In the genomic region with DNA sequence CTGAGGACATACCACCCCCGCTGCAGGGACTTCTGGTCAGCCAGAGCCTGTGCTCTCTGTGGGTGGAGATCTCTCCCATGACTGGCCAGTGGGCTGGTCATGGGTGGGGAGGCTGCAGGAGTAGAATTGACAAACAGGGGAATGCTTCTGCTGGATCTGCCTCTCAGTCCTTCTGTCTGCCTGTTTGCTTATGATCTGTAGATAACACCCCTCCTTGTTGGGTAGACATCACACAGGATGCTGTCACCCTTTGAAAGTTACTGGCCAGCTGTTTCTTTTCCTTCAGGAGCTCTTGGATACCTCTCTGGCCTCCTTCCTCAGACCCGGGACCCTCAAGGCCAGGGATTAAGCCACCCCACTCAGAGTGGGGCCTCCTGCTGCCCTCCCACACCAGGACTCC, we compare ENCODE assay signal across 18 cellular contexts. TPM values are rescaled to one million over a fixed set of nuclear protein-coding genes. Genes with fewer than 3 reads are reported as not detected.
DNase-seq lines count a peak whose midpoint lies in the region; ATAC-seq and TF ChIP-seq lines count a peak whose summit lies in the region.
"Had no signal": no experiment of that assay in that cellular context is flagged by ENCODE, and none has a peak within 500 bp of the region (broad histone marks: within the 10 kb centered on the region; RNA-seq: fewer than 3 reads in every experiment).

No MANE protein-coding gene starts in this region.

- WGBS in neuronal stem cell (ENCODE audit: extremely low coverage in 2 of 2, insufficient read length in 2 of 2, insufficient replicate concordance in 1 of 2), 2 donors, result no CpG with 5 or more reads among the region's 2 CpGs

- peaks cover 4% of the 10 kb centered on the region for H3K27me3 Mint-ChIP-seq in endothelial cell (ENCODE audit: unreplicated experiment)

- peaks cover 0 to 5% of the 10 kb centered on the region in 2 donors for H3K36me3 ChIP-seq in neuronal stem cell (replicated peaks in 1 of 2; ENCODE audit: control insufficient read depth in 2 of 2, insufficient read depth in 2 of 2, low read length in 2 of 2)
- H3K36me3 ChIP-seq: BLaER1 had no signal

- H3K27ac ChIP-seq in C4-2B, result 0 out of 2 replicates have a peak overlapping the region, but pooled peaks have one; percentile 2
- H3K27ac ChIP-seq in VCaP, result peak overlapping the region; percentile 89
- H3K27ac ChIP-seq in neuronal stem cell (replicated peaks; ENCODE audit: low read length), result no peak overlapping the region
- H3K27ac ChIP-seq: 22Rv1, A549, BLaER1 had no signal

- peaks cover 2% of the 10 kb centered on the region for H3K79me1 ChIP-seq in neuronal stem cell (ENCODE audit: low read depth, low read length)

- peak overlapping the region; percentile 12 for H3K23ac ChIP-seq in neuronal stem cell (ENCODE audit: low read depth, low read length, poor library complexity)

- H3K4me3 ChIP-seq in neuronal stem cell (ENCODE audit: low read length in 2 of 2), result no peak overlapping the region
- H3K4me3 ChIP-seq: A549, BLaER1 had no signal

- no peak overlapping the region for H3K14ac ChIP-seq in neuronal stem cell (ENCODE audit: low read length)

- H3K27ac Mint-ChIP-seq in endothelial cell (ENCODE audit: unreplicated experiment), result peak overlapping the region; percentile 95
- H3K27ac Mint-ChIP-seq: H9 had no signal

- H3K4me1 ChIP-seq in neuronal stem cell (ENCODE audit: control insufficient read depth in 2 of 2, insufficient read depth in 1 of 2, low read depth in 1 of 2, low read length in 2 of 2), result peaks cover 14 to 26% of the 10 kb centered on the region in 2 donors

- TF ChIP-seq CTCF in C4-2B (conservative IDR thresholded peaks at IDR 0.05), result no peak
- TF ChIP-seq CTCF in VCaP (conservative IDR thresholded peaks at IDR 0.05), result no peak
- TF ChIP-seq CTCF in endothelial cell (IDR thresholded peaks at IDR 0.05; ENCODE audit: unreplicated experiment), result no peak

- no peak overlapping the region for H2BK120ac ChIP-seq in neuronal stem cell (ENCODE audit: low read depth, low read length)

- H3K4ac ChIP-seq in neuronal stem cell (ENCODE audit: low read length), result peak overlapping the region; percentile 5

- no peak overlapping the region for H2AFZ ChIP-seq in neuronal stem cell (ENCODE audit: low read length)

- ATAC-seq in GM19035 (IDR thresholded peaks at IDR 0.05; ENCODE audit: unreplicated experiment), result no peak
- ATAC-seq: A549 had no signal

- H3K27me3 ChIP-seq in neuronal stem cell (ENCODE audit: control insufficient read depth in 3 of 3, insufficient read depth in 3 of 3, low read depth in 1 of 3, low read length in 3 of 3), result peaks cover 0 to 13% (median 0%) of the 10 kb centered on the region in 3 experiments
- H3K27me3 ChIP-seq: BLaER1 had no signal

- no peak overlapping the region for H2AK5ac ChIP-seq in neuronal stem cell (ENCODE audit: low read depth, low read length)

- DNase-seq in endothelial cell (ENCODE audit: low spot score) (no peak), neuronal stem cell (ENCODE audit: low spot score) (no peak), kidney tubule cell (ENCODE audit: low spot score) (no peak), DMS79 treated with DMSO at 0.1 percent for 48 hours (lab: John Stamatoyannopoulos, UW) (no peak), Ammon's horn (ENCODE audit: low spot score) (no peak)
- DNase-seq: AML-193, Caco-2, GDM1, H9 had no signal

- no peak overlapping the region for H4K8ac ChIP-seq in neuronal stem cell (ENCODE audit: low read depth, low read length)

- no peak overlapping the region for H3K18ac ChIP-seq in neuronal stem cell (ENCODE audit: low read length)

- no peak overlapping the region for H3K4me3 Mint-ChIP-seq in endothelial cell (ENCODE audit: unreplicated experiment)
- H3K4me3 Mint-ChIP-seq: H9 had no signal

- H3K36me3 Mint-ChIP-seq in endothelial cell (ENCODE audit: low read depth, unreplicated experiment), result peaks cover 24% of the 10 kb centered on the region

- H2BK5ac ChIP-seq in neuronal stem cell (ENCODE audit: low read length), result peak overlapping the region; percentile 73

- H2BK12ac ChIP-seq in neuronal stem cell (ENCODE audit: low read length), result no peak overlapping the region

- no peak overlapping the region for H4K91ac ChIP-seq in neuronal stem cell (ENCODE audit: low read depth, low read length, poor library complexity)

- H3K4me1 Mint-ChIP-seq in endothelial cell (ENCODE audit: unreplicated experiment), result peaks cover 71% of the 10 kb centered on the region

- no peaks in the 10 kb centered on the region for H3K9me3 ChIP-seq in neuronal stem cell (replicated peaks in 1 of 2; ENCODE audit: control insufficient read depth in 2 of 2, insufficient read depth in 1 of 2, low read depth in 1 of 2, low read length in 2 of 2)
- H3K9me3 ChIP-seq: A549, BLaER1, Caco-2 had no signal

- no peak overlapping the region for H3K9ac ChIP-seq in neuronal stem cell (ENCODE audit: low read depth, low read length, poor library complexity)
- H3K9ac ChIP-seq: BLaER1 had no signal

- no peak overlapping the region for H2BK15ac ChIP-seq in neuronal stem cell (ENCODE audit: low read length)

- no peak overlapping the region for H3K4me2 ChIP-seq in neuronal stem cell (ENCODE audit: insufficient read depth, low read length, poor library complexity, severe bottlenecking)
- H3K4me2 ChIP-seq: A549, BLaER1 had no signal

- no peaks in the 10 kb centered on the region for H3K9me3 Mint-ChIP-seq in endothelial cell (ENCODE audit: unreplicated experiment)

RNA-seq across cellular contexts. Expression of gene EFCAB14, which starts 2.9 kb away (rescaled TPM):
- total RNA-seq in endothelial cell (ENCODE audit: unreplicated experiment), result 325 TPM
- polyA plus RNA-seq in neuronal stem cell (2013, experiment 1 of 2), result 22.0 TPM
- polyA plus RNA-seq in neuronal stem cell (2013, experiment 2 of 2), result 21.4 TPM

RNA-seq across cellular contexts. Expression of gene TEX38, which starts 50.2 kb away (rescaled TPM):
- not detected for total RNA-seq in endothelial cell (ENCODE audit: unreplicated experiment)
- 0.17 TPM for polyA plus RNA-seq in neuronal stem cell (2013, experiment 1 of 2)
- polyA plus RNA-seq in neuronal stem cell (2013, experiment 2 of 2), result 0.37 TPM
- total RNA-seq: Caco-2, Daoy, H1, H9, HT1080 had no signal
- polyA plus RNA-seq: A549 had no signal

RNA-seq across cellular contexts. Expression of gene ATPAF1, which starts 53.6 kb away (rescaled TPM):
- 29.8 TPM for total RNA-seq in endothelial cell (ENCODE audit: unreplicated experiment)
- polyA plus RNA-seq in neuronal stem cell (2013, experiment 1 of 2), result 57.7 TPM
- 60.0 TPM for polyA plus RNA-seq in neuronal stem cell (2013, experiment 2 of 2)
